In the genomic region with DNA sequence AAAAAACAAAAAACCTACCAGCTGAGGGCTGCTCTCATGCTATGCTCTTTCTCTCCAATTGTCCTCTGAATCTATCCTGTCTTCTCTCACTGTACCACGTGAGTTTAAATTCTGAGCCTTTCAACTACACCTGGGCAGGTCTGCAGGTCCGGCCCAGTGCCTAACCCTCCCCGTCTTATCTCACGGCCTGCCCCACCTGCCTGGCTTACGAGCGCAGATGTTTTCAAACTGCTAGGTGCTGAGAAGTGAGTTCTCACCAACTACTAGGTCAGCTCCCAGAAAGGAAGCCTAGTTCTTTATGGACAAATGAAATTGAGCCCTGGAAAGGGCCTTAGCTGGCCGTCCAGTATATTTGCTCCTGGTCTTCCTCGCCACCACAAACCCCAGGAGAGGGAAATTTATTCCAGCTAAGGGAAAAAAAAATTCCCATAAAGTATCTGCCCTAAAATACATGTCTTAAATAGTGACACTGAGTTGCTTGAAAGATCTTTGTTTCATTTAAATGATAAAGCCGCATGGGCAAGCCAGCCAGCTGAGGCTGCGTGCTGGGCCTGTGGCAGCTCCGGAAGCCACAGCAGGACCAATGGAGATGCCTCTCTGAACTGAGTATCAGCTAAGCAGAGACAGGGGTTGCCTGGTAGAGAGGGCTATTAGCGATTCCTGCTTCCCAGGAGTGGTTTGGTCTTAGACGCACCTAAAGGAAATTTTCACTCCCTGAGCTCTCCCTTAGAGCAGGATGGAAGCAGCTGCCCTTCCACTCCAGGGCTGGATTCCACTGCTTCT, we compare ENCODE assay signal across 23 cellular contexts.
"Had no signal": no experiment of that assay in that cellular context is flagged by ENCODE, and none has a peak within 500 bp of the region (broad histone marks: within the 10 kb centered on the region; RNA-seq: fewer than 3 reads in every experiment).

No MANE protein-coding gene starts in this region.

- DNase-seq: activated B cell treated with CpG ODN at 0.5 μM for 24 hours; activated CD4-positive, alpha-beta memory T cell treated with anti-CD3 and anti-CD28 coated beads for 36 hours; activated CD4-positive, alpha-beta T cell treated with anti-CD3 and anti-CD28 coated beads for 36 hours; activated effector memory CD4-positive, alpha-beta T cell treated with anti-CD3 and anti-CD28 coated beads, Interleukin-2, amount 50 U/mL, for 16 hours; activated naive CD4-positive, alpha-beta T cell treated with anti-CD3 and anti-CD28 coated beads, Interleukin-2, amount 10 ng/mL, durations not matched to agents 7 days and 5 days; activated T-cell treated with anti-CD3 and anti-CD28 coated beads, Interleukin-2, amount 50 U/mL, for 48 hours; amygdala; cortex of kidney; effector CD4-positive, alpha-beta T cell; foreskin melanocyte; left ventricle myocardium superior; mammary epithelial cell; nucleus accumbens; spleen; stimulated activated CD4-positive, alpha-beta T cell treated with anti-CD3 and anti-CD28 coated beads, Interleukin-4, amount 100 ng/mL, for 1 hour; stimulated activated naive CD4-positive, alpha-beta T cell treated with Interleukin-2 at 50 U/mL for 16 hours; T1000; uterus had no signal

- H3K27me3 ChIP-seq: spleen, tibial nerve, uterus had no signal

- H3K9me3 Mint-ChIP-seq: activated CD4-positive, alpha-beta memory T cell treated with anti-CD3 and anti-CD28 coated beads for 36 hours; activated naive CD4-positive, alpha-beta T cell treated with anti-CD3 and anti-CD28 coated beads, Interleukin-2, amount 10 ng/mL, durations not matched to agents 7 days and 5 days; nephron; T-helper 1 cell treated with Interleukin-12 subunit alpha and Interleukin-12 subunit beta and Interleukin-4 antibody, amounts not matched to agents 30 μg/mL and 1 μg/mL, for 36 hours had no signal

- H3K4me1 Mint-ChIP-seq: activated B cell treated with CpG ODN at 0.5 μM for 24 hours; activated naive CD4-positive, alpha-beta T cell treated with anti-CD3 and anti-CD28 coated beads, Interleukin-2, amount 10 ng/mL, durations not matched to agents 7 days and 5 days; mesothelial cell of epicardium; nephron had no signal

- H3K27ac ChIP-seq: spleen, tibial nerve, uterus had no signal

- H3K36me3 Mint-ChIP-seq: activated CD4-positive, alpha-beta memory T cell treated with anti-CD3 and anti-CD28 coated beads for 36 hours; activated naive CD4-positive, alpha-beta T cell treated with anti-CD3 and anti-CD28 coated beads, Interleukin-2, amount 10 ng/mL, durations not matched to agents 7 days and 5 days; mesothelial cell of epicardium had no signal

- H3K4me1 ChIP-seq: spleen, tibial nerve, uterus had no signal

- FAIRE-seq: bronchial epithelial cell had no signal

- H3K4me3 ChIP-seq: spleen, tibial nerve, uterus had no signal

- H3K27ac Mint-ChIP-seq: activated B cell treated with CpG ODN at 0.5 μM for 24 hours; activated CD4-positive, alpha-beta memory T cell treated with anti-CD3 and anti-CD28 coated beads for 36 hours; activated CD4-positive, alpha-beta T cell treated with anti-CD3 and anti-CD28 coated beads for 36 hours; activated naive CD4-positive, alpha-beta T cell treated with anti-CD3 and anti-CD28 coated beads, Interleukin-2, amount 10 ng/mL, durations not matched to agents 7 days and 5 days; mesothelial cell of epicardium; nephron; T-helper 1 cell treated with Interleukin-12 subunit alpha and Interleukin-12 subunit beta and Interleukin-4 antibody, amounts not matched to agents 30 μg/mL and 1 μg/mL, for 36 hours had no signal

- ATAC-seq: activated CD4-positive, alpha-beta T cell treated with anti-CD3 and anti-CD28 coated beads for 36 hours; left ventricle myocardium superior had no signal

- H3K27me3 Mint-ChIP-seq: activated B cell treated with CpG ODN at 0.5 μM for 24 hours; activated CD4-positive, alpha-beta memory T cell treated with anti-CD3 and anti-CD28 coated beads for 36 hours; activated CD4-positive, alpha-beta T cell treated with anti-CD3 and anti-CD28 coated beads for 36 hours had no signal

- H3K9me3 ChIP-seq: uterus had no signal

- H3K4me3 Mint-ChIP-seq: activated B cell treated with CpG ODN at 0.5 μM for 24 hours; activated CD4-positive, alpha-beta memory T cell treated with anti-CD3 and anti-CD28 coated beads for 36 hours; activated CD4-positive, alpha-beta T cell treated with anti-CD3 and anti-CD28 coated beads for 36 hours; activated naive CD4-positive, alpha-beta T cell treated with anti-CD3 and anti-CD28 coated beads, Interleukin-2, amount 10 ng/mL, durations not matched to agents 7 days and 5 days; mesothelial cell of epicardium; nephron; T-helper 1 cell treated with Interleukin-12 subunit alpha and Interleukin-12 subunit beta and Interleukin-4 antibody, amounts not matched to agents 30 μg/mL and 1 μg/mL, for 36 hours had no signal

- H3K36me3 ChIP-seq: spleen, tibial nerve, uterus had no signal
